28 cellular contexts compared by ENCODE assay signal in genomic region chr6:21053612-21054011, GRCh38.
DNase-seq lines count a peak whose midpoint lies in the region; ATAC-seq and TF ChIP-seq lines count a peak whose summit lies in the region.
"Had no signal": no experiment of that assay in that cellular context is flagged by ENCODE, and none has a peak within 500 bp of the region (broad histone marks: within the 10 kb centered on the region; RNA-seq: fewer than 3 reads in every experiment).

No MANE protein-coding gene starts in this region.

- DNase-seq in MCF 10A (ENCODE audit: unreplicated experiment) (peak; percentile 34), breast epithelium (ENCODE audit: low spot score in 2 of 2) (no peak), RPMI7951 (ENCODE audit: low read depth) (peak; percentile 2), epithelial cell of prostate (ENCODE audit: low read depth, low spot score) (no peak), retina (no peak), SJCRH30 (no peak)
- DNase-seq: ACHN; activated CD4-positive, alpha-beta T cell treated with anti-CD3 and anti-CD28 coated beads, Interleukin-2, amount 10 ng/mL, durations not matched to agents 7 days and 5 days; activated CD8-positive, alpha-beta memory T cell treated with anti-CD3 and anti-CD28 coated beads, Interleukin-2, amount 50 U/mL, for 48 hours; activated effector memory CD4-positive, alpha-beta T cell treated with Interleukin-2 at 50 U/mL for 16 hours; activated naive CD8-positive, alpha-beta T cell treated with anti-CD3 and anti-CD28 coated beads, Interleukin-2, amount 10 ng/mL, durations not matched to agents 7 days and 5 days; body of pancreas; C1 segment of cervical spinal cord; endodermal cell; left lung; MG63; midbrain; NCI-H1694; NCI-H748 treated with DMSO at 0.1 percent for 48 hours; ovary; sigmoid colon; T-helper 17 cell had no signal

- no peak overlapping the region for H3K4me3 ChIP-seq in breast epithelium
- no peak overlapping the region for H3K4me3 ChIP-seq in SJCRH30
- H3K4me3 ChIP-seq: body of pancreas, GM23338, left lung, MG63, ovary, sigmoid colon, SJSA1 had no signal

- CTCF ChIA-PET in MCF 10A (lab: Yijun Ruan, JAX) = interaction anchor here (0.5 to 0.6 kb wide), 2 partner anchors 11 to 31 kb away, joined by 3 read pairs; no protein-coding TSS in a partner anchor

- H3K4me3 Mint-ChIP-seq in MCF 10A (ENCODE audit: unreplicated experiment) = no peak overlapping the region
- H3K4me3 Mint-ChIP-seq: activated CD4-positive, alpha-beta T cell treated with anti-CD3 and anti-CD28 coated beads, Interleukin-2, amount 10 ng/mL, durations not matched to agents 7 days and 5 days; activated naive CD8-positive, alpha-beta T cell treated with anti-CD3 and anti-CD28 coated beads, Interleukin-2, amount 10 ng/mL, durations not matched to agents 7 days and 5 days; endodermal cell; GM23338; natural killer cell treated with Interleukin-12 subunit alpha and Interleukin-12 subunit beta and Interleukin-15 and Interleukin-18, amount 100 ng/mL, for 72 hours; T-helper 17 cell; type B pancreatic cell had no signal

- TF ChIP-seq CTCF in MCF 10A (IDR thresholded peaks at IDR 0.05; ENCODE audit: unreplicated experiment) (no peak), breast epithelium (IDR thresholded peaks at IDR 0.05) (no peak)

- H3K27me3 ChIP-seq in breast epithelium (no peaks in the 10 kb centered on the region), SJCRH30 (no peaks in the 10 kb centered on the region)
- H3K27me3 ChIP-seq: body of pancreas, left lung, MG63, ovary, sigmoid colon, SJSA1 had no signal

- H3K4me1 ChIP-seq in breast epithelium (no peaks in the 10 kb centered on the region), SJCRH30 (no peaks in the 10 kb centered on the region)
- H3K4me1 ChIP-seq: body of pancreas, left lung, sigmoid colon, SJSA1 had no signal

- no peak for ATAC-seq in HG03565 (IDR thresholded peaks at IDR 0.05; ENCODE audit: unreplicated experiment)
- ATAC-seq in GM19395 (IDR thresholded peaks at IDR 0.05; ENCODE audit: unreplicated experiment) = no peak
- ATAC-seq: body of pancreas; GM23338; left lung; natural killer cell treated with Interleukin-12 subunit alpha and Interleukin-12 subunit beta and Interleukin-15 and Interleukin-18, amount 100 ng/mL, for 72 hours; T-helper 17 cell had no signal

- no peak for TF ChIP-seq POLR2A in breast epithelium (IDR thresholded peaks at IDR 0.05)

- peaks cover 6% of the 10 kb centered on the region for H3K4me1 Mint-ChIP-seq in MCF 10A (ENCODE audit: insufficient read depth, unreplicated experiment)
- H3K4me1 Mint-ChIP-seq: activated CD4-positive, alpha-beta T cell treated with anti-CD3 and anti-CD28 coated beads, Interleukin-2, amount 10 ng/mL, durations not matched to agents 7 days and 5 days; GM23338; T-helper 17 cell had no signal

- no peak overlapping the region for H3K27ac ChIP-seq in breast epithelium
- peak overlapping the region; percentile 27 for H3K27ac ChIP-seq in epithelial cell of prostate
- no peak overlapping the region for H3K27ac ChIP-seq in SJCRH30
- H3K27ac ChIP-seq: body of pancreas, left lung, ovary, sigmoid colon, SJSA1 had no signal

- H3K27ac Mint-ChIP-seq in MCF 10A (ENCODE audit: low read depth, unreplicated experiment) = no peak overlapping the region
- H3K27ac Mint-ChIP-seq: activated CD4-positive, alpha-beta T cell treated with anti-CD3 and anti-CD28 coated beads, Interleukin-2, amount 10 ng/mL, durations not matched to agents 7 days and 5 days; activated naive CD8-positive, alpha-beta T cell treated with anti-CD3 and anti-CD28 coated beads, Interleukin-2, amount 10 ng/mL, durations not matched to agents 7 days and 5 days; endodermal cell; GM23338; natural killer cell treated with Interleukin-12 subunit alpha and Interleukin-12 subunit beta and Interleukin-15 and Interleukin-18, amount 100 ng/mL, for 72 hours; T-helper 17 cell; type B pancreatic cell had no signal

- POLR2A ChIA-PET in MCF 10A (lab: Yijun Ruan, JAX) = no interaction called here

- H3K36me3 Mint-ChIP-seq in MCF 10A (ENCODE audit: insufficient read depth, unreplicated experiment) = peaks cover 7% of the 10 kb centered on the region

- no peaks in the 10 kb centered on the region for H3K27me3 Mint-ChIP-seq in MCF 10A (ENCODE audit: insufficient read depth, unreplicated experiment)
- H3K27me3 Mint-ChIP-seq: activated CD4-positive, alpha-beta T cell treated with anti-CD3 and anti-CD28 coated beads, Interleukin-2, amount 10 ng/mL, durations not matched to agents 7 days and 5 days; activated naive CD8-positive, alpha-beta T cell treated with anti-CD3 and anti-CD28 coated beads, Interleukin-2, amount 10 ng/mL, durations not matched to agents 7 days and 5 days; natural killer cell treated with Interleukin-12 subunit alpha and Interleukin-12 subunit beta and Interleukin-15 and Interleukin-18, amount 100 ng/mL, for 72 hours; T-helper 17 cell; type B pancreatic cell had no signal

- H3K9me3 ChIP-seq in breast epithelium (peaks cover 0 to 12% of the 10 kb centered on the region in 2 donors), SJCRH30 (replicated peaks) (no peaks in the 10 kb centered on the region)
- H3K9me3 ChIP-seq: body of pancreas, ovary, SJSA1 had no signal

- no TSS peak for BruUV-seq in MCF 10A (replicated peaks; lab: Mats Ljungman, UMichigan)

- intact Hi-C loops in MCF 10A (cut with micrococcal nuclease) (no loop called here), breast epithelium (cut with DNase I; ENCODE audit: low total_unique reads) (no loop called here)

- H3K36me3 ChIP-seq in breast epithelium = no peaks in the 10 kb centered on the region
- H3K36me3 ChIP-seq in SJCRH30 = no peaks in the 10 kb centered on the region
- H3K36me3 ChIP-seq: left lung, MG63, ovary, sigmoid colon, SJSA1 had no signal

- peaks cover 15% of the 10 kb centered on the region for H3K9me3 Mint-ChIP-seq in MCF 10A (ENCODE audit: unreplicated experiment)

Comparison
In these comparisons a context has a peak if more than half of its experiments do, and no peak if none do; other contexts are left out.
1. DNase-seq: peak in MCF 10A (single experiment) and RPMI7951 (single experiment); none in breast epithelium (0 of 2), epithelial cell of prostate (single experiment), retina (single experiment) and SJCRH30 (0 of 2).